In the genomic region with DNA sequence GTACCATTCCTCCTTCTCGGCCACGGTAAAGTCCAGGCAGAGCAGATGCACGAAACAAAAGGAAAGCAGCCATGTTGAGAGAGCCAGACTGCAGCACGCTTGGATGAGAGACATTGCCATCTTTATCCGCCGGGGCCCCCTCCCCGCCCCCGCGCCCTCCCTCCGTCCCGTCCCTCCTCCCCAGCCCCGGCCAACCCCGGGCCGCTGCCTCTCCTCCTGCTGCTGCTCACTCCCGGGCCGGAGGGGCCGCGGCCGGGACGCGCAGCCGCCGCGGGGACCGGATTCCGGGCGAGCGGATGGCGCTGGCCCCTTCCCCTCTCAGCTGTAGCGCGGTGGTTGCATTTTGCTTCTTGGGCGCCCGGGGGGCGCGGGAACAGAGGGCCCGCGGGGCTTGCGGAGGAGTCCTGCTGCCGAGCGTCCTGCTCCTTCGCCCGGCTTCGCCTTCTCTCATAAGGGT, we compare ENCODE assay signal across 8 cellular contexts. TPM values are rescaled to one million over a fixed set of nuclear protein-coding genes. Genes with fewer than 3 reads are reported as not detected.
DNase-seq lines count a peak whose midpoint lies in the region; ATAC-seq and TF ChIP-seq lines count a peak whose summit lies in the region.

No MANE protein-coding gene starts in this region.

- intact Hi-C loops in activated B cell treated with CpG ODN at 0.5 μM for 24 hours (cut with micrococcal nuclease) = loop anchor here (1.0 to 2.0 kb wide), 2 partner anchors 88 to 271 kb away; a partner anchor contains a TSS

- no peaks in the 10 kb centered on the region for H3K9me3 ChIP-seq in Karpas-422 (ENCODE audit: low read length)

- no peaks in the 10 kb centered on the region for H3K27me3 ChIP-seq in Karpas-422 (ENCODE audit: low read length)

- H2AFZ ChIP-seq in Karpas-422 (ENCODE audit: low read length) = no peak overlapping the region

- no peak overlapping the region for H3K4me2 ChIP-seq in Karpas-422 (ENCODE audit: low read depth, low read length, poor library complexity, severe bottlenecking)

- peak; percentile 25 to 44 for ATAC-seq in activated T-cell treated with anti-CD3 and anti-CD28 coated beads, Interleukin-2, amount 50 U/mL, for 4 hours
- ATAC-seq in HG03045 (IDR thresholded peaks at IDR 0.05; ENCODE audit: unreplicated experiment) (peak; percentile 18), activated B cell treated with CpG ODN at 0.5 μM for 24 hours (ENCODE audit: low read depth) (no peak)

- CTCF ChIA-PET in activated B cell treated with CpG ODN at 0.5 μM for 24 hours (lab: Charles Lee) = no interaction called here
- CTCF ChIA-PET in activated CD4-positive, alpha-beta memory T cell treated with anti-CD3 and anti-CD28 coated beads, Interleukin-2, amount 10 ng/mL, durations not matched to agents 7 days and 5 days (lab: Charles Lee) = interaction anchor here (0.6 to 0.9 kb wide), 2 partner anchors 10 to 270 kb away, joined by 3 read pairs; no protein-coding TSS in a partner anchor

- no peaks in the 10 kb centered on the region for H3K9me2 ChIP-seq in Karpas-422 (replicated peaks; ENCODE audit: insufficient read depth, low read length)

- H3K27ac Mint-ChIP-seq in activated B cell treated with CpG ODN at 0.5 μM for 24 hours = no peak overlapping the region
- H3K27ac Mint-ChIP-seq in glutamatergic neuron (ENCODE audit: unreplicated experiment) = no peak overlapping the region
- no peak overlapping the region for H3K27ac Mint-ChIP-seq in activated CD4-positive, alpha-beta memory T cell treated with anti-CD3 and anti-CD28 coated beads, Interleukin-2, amount 10 ng/mL, durations not matched to agents 7 days and 5 days

- no peaks in the 10 kb centered on the region for H3K36me3 ChIP-seq in Karpas-422 (ENCODE audit: insufficient read depth, low read length)

- no peaks in the 10 kb centered on the region for H3K9me3 Mint-ChIP-seq in activated T-cell treated with anti-CD3 and anti-CD28 coated beads, Interleukin-2, amount 50 U/mL, for 4 hours
- H3K9me3 Mint-ChIP-seq in activated B cell treated with CpG ODN at 0.5 μM for 24 hours (no peaks in the 10 kb centered on the region), glutamatergic neuron (ENCODE audit: unreplicated experiment) (peaks cover 11% of the 10 kb centered on the region)
- no peaks in the 10 kb centered on the region for H3K9me3 Mint-ChIP-seq in activated CD4-positive, alpha-beta memory T cell treated with anti-CD3 and anti-CD28 coated beads, Interleukin-2, amount 10 ng/mL, durations not matched to agents 7 days and 5 days

- H3K4me3 Mint-ChIP-seq in activated T-cell treated with anti-CD3 and anti-CD28 coated beads, Interleukin-2, amount 50 U/mL, for 4 hours = peak overlapping the region; percentile 47
- H3K4me3 Mint-ChIP-seq in activated B cell treated with CpG ODN at 0.5 μM for 24 hours (peak overlapping the region; percentile 84), glutamatergic neuron (ENCODE audit: unreplicated experiment) (peak overlapping the region; percentile 78)
- H3K4me3 Mint-ChIP-seq in activated CD4-positive, alpha-beta memory T cell treated with anti-CD3 and anti-CD28 coated beads, Interleukin-2, amount 10 ng/mL, durations not matched to agents 7 days and 5 days = no peak overlapping the region

- no peaks in the 10 kb centered on the region for H3K4me1 ChIP-seq in Karpas-422 (ENCODE audit: low read length)

- peaks cover 15% of the 10 kb centered on the region for H3K4me1 Mint-ChIP-seq in activated T-cell treated with anti-CD3 and anti-CD28 coated beads, Interleukin-2, amount 50 U/mL, for 4 hours (ENCODE audit: low read depth)
- H3K4me1 Mint-ChIP-seq in activated B cell treated with CpG ODN at 0.5 μM for 24 hours (peaks cover 17% of the 10 kb centered on the region), glutamatergic neuron (ENCODE audit: low read depth, unreplicated experiment) (peaks cover 15% of the 10 kb centered on the region)
- H3K4me1 Mint-ChIP-seq in activated CD4-positive, alpha-beta memory T cell treated with anti-CD3 and anti-CD28 coated beads, Interleukin-2, amount 10 ng/mL, durations not matched to agents 7 days and 5 days = peaks cover 10% of the 10 kb centered on the region

- no peaks in the 10 kb centered on the region for H4K20me1 ChIP-seq in Karpas-422 (ENCODE audit: insufficient read depth, low read depth, low read length)

- H3K79me2 ChIP-seq in Karpas-422 (ENCODE audit: low read length) = no peaks in the 10 kb centered on the region

- H3K36me3 Mint-ChIP-seq in activated T-cell treated with anti-CD3 and anti-CD28 coated beads, Interleukin-2, amount 50 U/mL, for 4 hours (ENCODE audit: insufficient read depth) = no peaks in the 10 kb centered on the region
- H3K36me3 Mint-ChIP-seq in activated B cell treated with CpG ODN at 0.5 μM for 24 hours (ENCODE audit: low read depth) (no peaks in the 10 kb centered on the region), glutamatergic neuron (ENCODE audit: unreplicated experiment) (no peaks in the 10 kb centered on the region)
- H3K36me3 Mint-ChIP-seq in activated CD4-positive, alpha-beta memory T cell treated with anti-CD3 and anti-CD28 coated beads, Interleukin-2, amount 10 ng/mL, durations not matched to agents 7 days and 5 days (ENCODE audit: low read depth) = no peaks in the 10 kb centered on the region

- no peak overlapping the region for H3K9ac ChIP-seq in Karpas-422 (ENCODE audit: low read length)

- H3K27ac ChIP-seq in Karpas-422 (ENCODE audit: low read length) = no peak overlapping the region

- no peak for TF ChIP-seq CTCF in activated B cell treated with CpG ODN at 0.5 μM for 24 hours (IDR thresholded peaks at IDR 0.05)
- TF ChIP-seq CTCF in glutamatergic neuron (IDR thresholded peaks at IDR 0.05; ENCODE audit: partially characterized antibody, unreplicated experiment) = no peak

- peaks cover 71% of the 10 kb centered on the region for H3K27me3 Mint-ChIP-seq in activated T-cell treated with anti-CD3 and anti-CD28 coated beads, Interleukin-2, amount 50 U/mL, for 4 hours (ENCODE audit: low read depth)
- H3K27me3 Mint-ChIP-seq in activated B cell treated with CpG ODN at 0.5 μM for 24 hours (peaks cover 68% of the 10 kb centered on the region), glutamatergic neuron (ENCODE audit: unreplicated experiment) (peaks cover 8% of the 10 kb centered on the region)
- H3K27me3 Mint-ChIP-seq in activated CD4-positive, alpha-beta memory T cell treated with anti-CD3 and anti-CD28 coated beads, Interleukin-2, amount 10 ng/mL, durations not matched to agents 7 days and 5 days = peaks cover 72% of the 10 kb centered on the region

- no peak overlapping the region for H3K4me3 ChIP-seq in Karpas-422 (ENCODE audit: low read length)

- POLR2A ChIA-PET in activated B cell treated with CpG ODN at 0.5 μM for 24 hours (lab: Charles Lee) = no interaction called here
- POLR2A ChIA-PET in activated CD4-positive, alpha-beta memory T cell treated with anti-CD3 and anti-CD28 coated beads, Interleukin-2, amount 10 ng/mL, durations not matched to agents 7 days and 5 days (lab: Charles Lee) = no interaction called here

- no peak for DNase-seq in activated T-cell treated with anti-CD3 and anti-CD28 coated beads, Interleukin-2, amount 50 U/mL, for 4 hours
- DNase-seq in activated T-cell treated with anti-CD3 and anti-CD28 coated beads, Interleukin-2, amount 50 U/mL, for 1 hour = no peak
- DNase-seq in activated B cell treated with CpG ODN at 0.5 μM for 24 hours (peak; percentile 16), glutamatergic neuron (peak; percentile 63), nucleus accumbens (lab: John Stamatoyannopoulos, UW) (peak in 32 of 56 donors; percentile 8 to 67 (median 40)), Karpas-422 (no peak)
- DNase-seq in activated CD4-positive, alpha-beta memory T cell treated with anti-CD3 and anti-CD28 coated beads, Interleukin-2, amount 10 ng/mL, durations not matched to agents 7 days and 5 days = no peak

RNA-seq across cellular contexts. Expression of a gene that starts 0.6 kb away (rescaled TPM):
- total RNA-seq in activated T-cell treated with anti-CD3 and anti-CD28 coated beads, Interleukin-2, amount 50 U/mL, for 4 hours = under 1 TPM in 1 of 3 donors, not detected in 2; 0.03 TPM
- total RNA-seq in activated B cell treated with CpG ODN at 0.5 μM for 24 hours (not detected in 2 replicates), glutamatergic neuron (ENCODE audit: unreplicated experiment) (23.3 TPM)
- not detected in 2 replicates for total RNA-seq in Karpas-422 (2014; rRNA removed; shearing (Covaris generic); ENCODE audit: low replicate concordance)
- not detected for total RNA-seq in activated CD4-positive, alpha-beta memory T cell treated with anti-CD3 and anti-CD28 coated beads, Interleukin-2, amount 10 ng/mL, durations not matched to agents 7 days and 5 days

Comparison
In these comparisons a context has a peak if more than half of its experiments do, and no peak if none do; other contexts are left out.
1. DNase-seq: peak in activated B cell treated with CpG ODN at 0.5 μM for 24 hours (single experiment), glutamatergic neuron (single experiment) and nucleus accumbens (32 of 56); none in activated T-cell treated with anti-CD3 and anti-CD28 coated beads, Interleukin-2, amount 50 U/mL, for 4 hours (single experiment), activated T-cell treated with anti-CD3 and anti-CD28 coated beads, Interleukin-2, amount 50 U/mL, for 1 hour (single experiment), Karpas-422 (single experiment) and activated CD4-positive, alpha-beta memory T cell treated with anti-CD3 and anti-CD28 coated beads, Interleukin-2, amount 10 ng/mL, durations not matched to agents 7 days and 5 days (single experiment).
2. RNA of a gene that starts 0.6 kb away (total RNA-seq): 23.3 TPM in glutamatergic neuron (single experiment); not detected in activated CD4-positive, alpha-beta memory T cell treated with anti-CD3 and anti-CD28 coated beads, Interleukin-2, amount 10 ng/mL, durations not matched to agents 7 days and 5 days, 0.03 TPM in activated T-cell treated with anti-CD3 and anti-CD28 coated beads, Interleukin-2, amount 50 U/mL, for 4 hours, not detected in activated B cell treated with CpG ODN at 0.5 μM for 24 hours and not detected in Karpas-422; every median in the first group is over 10 times any median in the second.